In the genomic region with DNA sequence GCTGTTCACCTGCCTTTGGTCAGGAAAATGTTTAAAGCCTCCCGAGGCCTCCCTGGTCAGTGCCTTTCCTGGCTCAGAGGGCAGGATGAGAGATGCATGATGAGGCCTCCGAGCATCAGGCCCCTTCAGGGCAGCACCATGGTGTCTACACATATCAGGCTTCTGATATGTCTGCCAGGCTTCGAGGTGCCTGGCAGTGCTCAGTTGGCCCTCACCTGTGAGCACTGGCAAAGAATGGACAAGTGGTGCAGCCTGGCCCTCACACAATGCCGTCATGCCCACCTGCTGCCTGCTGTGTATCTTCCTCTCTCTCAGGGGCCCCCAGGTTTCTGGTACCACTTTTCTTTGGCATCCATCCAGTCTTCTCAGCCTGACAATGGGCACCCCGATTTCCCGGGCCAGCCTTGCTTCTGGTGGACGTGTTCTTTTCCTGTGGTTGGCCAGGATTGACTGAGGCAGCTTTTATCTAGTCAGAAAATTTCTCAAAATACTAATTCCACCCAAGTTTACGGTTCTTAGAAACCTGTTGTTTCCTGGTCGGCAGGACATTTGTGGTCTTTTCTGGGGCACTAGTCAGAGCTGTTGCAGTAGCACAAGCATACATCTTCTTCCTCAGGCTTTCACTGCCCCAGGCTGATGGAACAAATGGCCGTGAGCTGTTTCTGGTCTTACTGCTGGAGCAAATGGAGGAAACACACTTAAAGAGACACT, we compare ENCODE assay signal across 16 cellular contexts.
A peak's percentile ranks its signal among the peaks of the same experiment; 100 is the strongest.
DNase-seq lines count a peak whose midpoint lies in the region; ATAC-seq and TF ChIP-seq lines count a peak whose summit lies in the region.
"Had no signal": no experiment of that assay in that cellular context is flagged by ENCODE, and none has a peak within 500 bp of the region (broad histone marks: within the 10 kb centered on the region; RNA-seq: fewer than 3 reads in every experiment).

No MANE protein-coding gene starts in this region.

- TF ChIP-seq CTCF in natural killer cell (IDR thresholded peaks at IDR 0.05) (no peak), nephron (IDR thresholded peaks at IDR 0.05; ENCODE audit: unreplicated experiment in 3 of 3) (no peak)

- no peaks in the 10 kb centered on the region for H3K27me3 Mint-ChIP-seq in natural killer cell treated with Interleukin-12 subunit alpha and Interleukin-12 subunit beta and Interleukin-15 and Interleukin-18, amount 100 ng/mL, for 72 hours
- H3K27me3 Mint-ChIP-seq in natural killer cell (ENCODE audit: low read depth in 2 of 2) (no peaks in the 10 kb centered on the region), nephron (ENCODE audit: low read depth) (no peaks in the 10 kb centered on the region)
- H3K27me3 Mint-ChIP-seq: B cell had no signal

- no peaks in the 10 kb centered on the region for H3K9me3 Mint-ChIP-seq in natural killer cell treated with Interleukin-12 subunit alpha and Interleukin-12 subunit beta and Interleukin-15 and Interleukin-18, amount 100 ng/mL, for 72 hours
- H3K9me3 Mint-ChIP-seq in natural killer cell (no peaks in the 10 kb centered on the region), nephron (no peaks in the 10 kb centered on the region)

- H3K27me3 ChIP-seq in aorta (ENCODE audit: control insufficient read depth in 1 of 2, insufficient read depth in 2 of 2, low read length in 1 of 2), result no peaks in the 10 kb centered on the region

- ATAC-seq in natural killer cell treated with Interleukin-12 subunit alpha and Interleukin-12 subunit beta and Interleukin-15 and Interleukin-18, amount 100 ng/mL, for 72 hours, result peak in 1 of 2 donors; percentile 75
- no peak for ATAC-seq in natural killer cell
- ATAC-seq in aorta (ENCODE audit: low FRiP score), result no peak

- 60% methylated on average over 10 of the region's 10 CpGs for WGBS in aorta, 2 donors

- no peaks in the 10 kb centered on the region for H3K36me3 ChIP-seq in aorta (ENCODE audit: control insufficient read depth in 1 of 2, insufficient read depth in 2 of 2, low read length in 1 of 2)

- H3K4me3 Mint-ChIP-seq in natural killer cell treated with Interleukin-12 subunit alpha and Interleukin-12 subunit beta and Interleukin-15 and Interleukin-18, amount 100 ng/mL, for 72 hours, result peak overlapping the region; percentile 34
- no peak overlapping the region for H3K4me3 Mint-ChIP-seq in natural killer cell
- no peak overlapping the region for H3K4me3 Mint-ChIP-seq in nephron
- H3K4me3 Mint-ChIP-seq: B cell had no signal

- H3K4me3 ChIP-seq in aorta (ENCODE audit: low read length in 2 of 2), result no peak overlapping the region

- H3K36me3 Mint-ChIP-seq in natural killer cell treated with Interleukin-12 subunit alpha and Interleukin-12 subunit beta and Interleukin-15 and Interleukin-18, amount 100 ng/mL, for 72 hours, result no peaks in the 10 kb centered on the region
- peaks cover under 1% of the 10 kb centered on the region for H3K36me3 Mint-ChIP-seq in natural killer cell
- H3K36me3 Mint-ChIP-seq in nephron (ENCODE audit: low read depth), result peaks cover 35% of the 10 kb centered on the region

- peak overlapping the region in 1 of 2 donors; percentile 71 for H3K27ac Mint-ChIP-seq in natural killer cell treated with Interleukin-12 subunit alpha and Interleukin-12 subunit beta and Interleukin-15 and Interleukin-18, amount 100 ng/mL, for 72 hours
- H3K27ac Mint-ChIP-seq in natural killer cell, result no peak overlapping the region
- H3K27ac Mint-ChIP-seq in nephron, result peak overlapping the region; percentile 61 to 84 (median 81)
- H3K27ac Mint-ChIP-seq: B cell had no signal

- peak overlapping the region; percentile 74 for H3K27ac ChIP-seq in caudate nucleus (ENCODE audit: low read depth, low read length)
- H3K27ac ChIP-seq in aorta (ENCODE audit: low read depth in 1 of 2, low read length in 2 of 2), result peak overlapping the region in 1 of 2 donors; percentile 45
- H3K27ac ChIP-seq: VCaP had no signal

- peak; percentile 18 for DNase-seq in natural killer cell treated with Interleukin-12 subunit alpha and Interleukin-12 subunit beta and Interleukin-15 and Interleukin-18, amount 100 ng/mL, for 72 hours (ENCODE audit: low spot score)
- DNase-seq in natural killer cell (no peak), caudate nucleus (lab: John Stamatoyannopoulos, UW) (peak in 2 of 61 donors; percentile 22 to 59), aorta (peak; percentile 41 to 43), pons (ENCODE audit: low spot score) (no peak)
- no peak for DNase-seq in stimulated activated CD4-positive, alpha-beta T cell treated with anti-CD3 and anti-CD28 coated beads, Interleukin-12 subunit alpha, Interleukin-12 subunit beta, amount 100 ng/mL, for 4 hours
- DNase-seq in stimulated activated CD4-positive, alpha-beta T cell treated with anti-CD3 and anti-CD28 coated beads, Interleukin-4, amount 100 ng/mL, for 1 hour, result no peak
- DNase-seq: DMS79 treated with DMSO at 0.1 percent for 48 hours; mesendoderm; NCI-H1105 treated with DMSO at 0.1 percent for 48 hours; NCI-H345; SK-N-SH; stimulated activated CD4-positive, alpha-beta T cell treated with anti-CD3 and anti-CD28 coated beads, Interleukin-2, amount 100 ng/mL, for 24 hours had no signal

- H3K4me1 ChIP-seq in aorta (ENCODE audit: control insufficient read depth in 1 of 2, insufficient read depth in 2 of 2, low read length in 2 of 2), result peaks cover 0 to 8% of the 10 kb centered on the region in 2 donors

- intact Hi-C loops in natural killer cell (cut with micrococcal nuclease), result no loop called here
- intact Hi-C loops in aorta (cut with DNase I), result loop anchor here (5.0 kb wide), 3 partner anchors 43 to 73 kb away; no protein-coding TSS in a partner anchor

- H3K4me1 Mint-ChIP-seq in natural killer cell treated with Interleukin-12 subunit alpha and Interleukin-12 subunit beta and Interleukin-15 and Interleukin-18, amount 100 ng/mL, for 72 hours (ENCODE audit: low read depth in 2 of 2), result peaks cover 7 to 29% of the 10 kb centered on the region in 2 donors
- no peaks in the 10 kb centered on the region for H3K4me1 Mint-ChIP-seq in natural killer cell
- peaks cover 40% of the 10 kb centered on the region for H3K4me1 Mint-ChIP-seq in nephron
- H3K4me1 Mint-ChIP-seq: B cell had no signal

- H3K9me3 ChIP-seq in aorta (ENCODE audit: control insufficient read depth, low read length), result no peaks in the 10 kb centered on the region
- H3K9me3 ChIP-seq: SK-N-SH had no signal

Comparison
In these comparisons a context has a peak if more than half of its experiments do, and no peak if none do; other contexts are left out.
1. DNase-seq: peak in natural killer cell treated with Interleukin-12 subunit alpha and Interleukin-12 subunit beta and Interleukin-15 and Interleukin-18, amount 100 ng/mL, for 72 hours (single experiment) and aorta (2 of 2); none in natural killer cell (single experiment), stimulated activated CD4-positive, alpha-beta T cell treated with anti-CD3 and anti-CD28 coated beads, Interleukin-12 subunit alpha, Interleukin-12 subunit beta, amount 100 ng/mL, for 4 hours (single experiment), stimulated activated CD4-positive, alpha-beta T cell treated with anti-CD3 and anti-CD28 coated beads, Interleukin-4, amount 100 ng/mL, for 1 hour (single experiment) and pons (single experiment).
2. H3K27ac Mint-ChIP-seq: peak in nephron (3 of 3); none in natural killer cell (0 of 2).